ENCODE assay signal across 23 cellular contexts in genomic region chr11:46102843-46103242, GRCh38.
"Had no signal": no experiment of that assay in that cellular context is flagged by ENCODE, and none has a peak within 500 bp of the region (broad histone marks: within the 10 kb centered on the region; RNA-seq: fewer than 3 reads in every experiment).

No MANE protein-coding gene starts in this region.

- H3K27ac ChIP-seq: esophagus muscularis mucosa, thoracic aorta, upper lobe of right lung had no signal

- DNase-seq: activated CD4-positive, alpha-beta T cell treated with anti-CD3 and anti-CD28 coated beads for 4 hours; activated CD4-positive, alpha-beta T cell treated with anti-CD3 and anti-CD28 coated beads, Interleukin-2, amount 50 U/mL, for 48 hours; activated CD4-positive, CD25-positive, alpha-beta regulatory T cell; activated CD8-positive, alpha-beta memory T cell treated with anti-CD3 and anti-CD28 coated beads, Interleukin-2, amount 50 U/mL, for 48 hours; activated naive CD4-positive, alpha-beta T cell treated with anti-CD3 and anti-CD28 coated beads, Interleukin-2, amount 10 ng/mL, durations not matched to agents 7 days and 5 days; activated T-cell treated with anti-CD3 and anti-CD28 coated beads, Interleukin-2, amount 50 U/mL, for 4 hours; amygdala; dermis blood vessel endothelial cell; effector CD8-positive, alpha-beta T cell; hypothalamus; left colon; mucosa of descending colon; small intestine; stimulated activated CD8-positive, alpha-beta memory T cell treated with anti-CD3 and anti-CD28 coated beads, Interleukin-4, amount 100 ng/mL, for 48 hours; stimulated activated naive CD4-positive, alpha-beta T cell; T-helper 1 cell; T-helper 9 cell; upper lobe of right lung had no signal

- H3K27ac Mint-ChIP-seq: activated naive CD4-positive, alpha-beta T cell treated with anti-CD3 and anti-CD28 coated beads, Interleukin-2, amount 10 ng/mL, durations not matched to agents 7 days and 5 days; activated T-helper 2 cell treated with anti-CD3 and anti-CD28 coated beads, Interferon-gamma antibody, Interleukin-2, Interleukin-4, amounts not matched to agents 10 μg/mL and 5 μg/mL and 100 μg/mL, durations not matched to agents 14 hours and 24 hours and 36 hours; memory B cell had no signal

- H3K27me3 Mint-ChIP-seq: activated naive CD4-positive, alpha-beta T cell treated with anti-CD3 and anti-CD28 coated beads, Interleukin-2, amount 10 ng/mL, durations not matched to agents 7 days and 5 days; memory B cell had no signal

- H3K4me3 ChIP-seq: esophagus muscularis mucosa, mucosa of descending colon, thoracic aorta, upper lobe of right lung had no signal

- H3K4me3 Mint-ChIP-seq: activated naive CD4-positive, alpha-beta T cell treated with anti-CD3 and anti-CD28 coated beads, Interleukin-2, amount 10 ng/mL, durations not matched to agents 7 days and 5 days; activated T-cell treated with anti-CD3 and anti-CD28 coated beads, Interleukin-2, amount 50 U/mL, for 4 hours; memory B cell had no signal

- H3K36me3 Mint-ChIP-seq: activated naive CD4-positive, alpha-beta T cell treated with anti-CD3 and anti-CD28 coated beads, Interleukin-2, amount 10 ng/mL, durations not matched to agents 7 days and 5 days; memory B cell had no signal

- H3K36me3 ChIP-seq: esophagus muscularis mucosa, thoracic aorta, upper lobe of right lung had no signal

- ATAC-seq: activated T-cell treated with anti-CD3 and anti-CD28 coated beads, Interleukin-2, amount 50 U/mL, for 4 hours; left colon; mucosa of descending colon; sciatic nerve; upper lobe of right lung had no signal

- H3K9me3 Mint-ChIP-seq: activated naive CD4-positive, alpha-beta T cell treated with anti-CD3 and anti-CD28 coated beads, Interleukin-2, amount 10 ng/mL, durations not matched to agents 7 days and 5 days; activated T-cell treated with anti-CD3 and anti-CD28 coated beads, Interleukin-2, amount 50 U/mL, for 4 hours; activated T-helper 2 cell treated with anti-CD3 and anti-CD28 coated beads, Interferon-gamma antibody, Interleukin-2, Interleukin-4, amounts not matched to agents 10 μg/mL and 5 μg/mL and 100 μg/mL, durations not matched to agents 14 hours and 24 hours and 36 hours; memory B cell had no signal

- H3K27me3 ChIP-seq: esophagus muscularis mucosa, upper lobe of right lung had no signal

- H3K9me3 ChIP-seq: esophagus muscularis mucosa, mucosa of descending colon, thoracic aorta, upper lobe of right lung had no signal
